Comparison of ENCODE assay signal across 20 cellular contexts in the genomic region with DNA sequence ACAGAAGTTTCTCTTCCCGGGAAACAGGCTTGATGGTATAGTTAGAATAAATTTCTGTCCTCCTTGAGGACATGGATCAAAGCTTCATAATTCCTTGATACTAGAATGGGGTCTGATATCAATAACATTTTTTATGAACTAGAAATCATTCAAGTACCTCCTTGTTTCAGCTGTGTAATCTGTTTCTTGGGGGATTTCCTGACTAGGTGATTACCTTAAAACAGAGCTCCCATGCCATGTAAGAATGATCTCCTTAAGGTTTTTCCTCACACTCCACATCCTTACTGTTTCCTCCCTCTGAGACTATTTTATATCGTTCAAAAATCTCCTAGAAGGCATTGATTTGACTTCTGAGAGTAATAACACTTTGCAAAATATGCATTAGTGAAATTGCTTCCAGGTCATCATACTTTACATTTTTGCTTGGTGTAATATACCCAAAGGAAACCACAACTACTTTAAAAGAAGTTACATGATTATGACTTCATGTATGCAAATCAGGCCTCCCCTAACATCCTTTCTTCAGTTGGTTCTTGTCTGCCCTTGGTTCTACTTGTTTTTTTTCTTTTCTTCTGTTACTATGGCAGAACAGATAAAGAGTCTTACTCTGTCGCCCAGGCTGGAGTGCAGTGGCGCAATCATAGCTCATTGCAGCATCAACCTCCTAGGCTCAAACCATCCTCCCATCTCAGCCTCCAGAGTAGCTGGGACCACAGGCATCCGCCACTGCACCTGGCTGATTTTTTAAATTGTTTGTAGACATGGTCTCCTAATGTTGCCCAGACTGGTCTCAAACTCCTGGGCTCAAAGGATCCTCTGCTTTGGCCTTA.
DNase-seq lines count a peak whose midpoint lies in the region; FAIRE-seq and TF ChIP-seq lines count a peak whose summit lies in the region.
"Had no signal": no experiment of that assay in that cellular context is flagged by ENCODE, and none has a peak within 500 bp of the region (broad histone marks: within the 10 kb centered on the region; RNA-seq: fewer than 3 reads in every experiment).

No MANE protein-coding gene starts in this region.

- H3K27ac ChIP-seq in kidney (ENCODE audit: low read depth in 2 of 2, low read length in 2 of 2) (no peak overlapping the region), coronary artery (no peak overlapping the region)
- H3K27ac ChIP-seq: esophagus squamous epithelium, sigmoid colon, SJCRH30 had no signal

- no peak for FAIRE-seq in kidney (lab: Jason Lieb, UNC)

- H3K36me3 ChIP-seq in kidney (ENCODE audit: control insufficient read depth in 1 of 2, insufficient read depth in 2 of 2, low read length in 2 of 2) = no peaks in the 10 kb centered on the region
- H3K36me3 ChIP-seq: esophagus squamous epithelium, sigmoid colon, SJCRH30 had no signal

- H3K27ac Mint-ChIP-seq in progenitor cell of endocrine pancreas = no peak overlapping the region
- H3K27ac Mint-ChIP-seq: activated T-cell treated with anti-CD3 and anti-CD28 coated beads, Interleukin-2, amount 50 U/mL, for 24 hours; stimulated activated naive CD8-positive, alpha-beta T cell treated with anti-CD3 and anti-CD28 coated beads, Interleukin-15, Interleukin-2, amounts not matched to agents 100 ng/mL and 50 ng/mL, for 24 hours had no signal

- intact Hi-C loops in kidney (cut with DNase I) = no loop called here

- H3K9ac ChIP-seq in kidney (ENCODE audit: low read length in 2 of 2) = no peak overlapping the region

- peaks cover 2% of the 10 kb centered on the region for H3K4me1 Mint-ChIP-seq in progenitor cell of endocrine pancreas (ENCODE audit: low read depth)

- peaks cover 3% of the 10 kb centered on the region for H3K36me3 Mint-ChIP-seq in progenitor cell of endocrine pancreas (ENCODE audit: insufficient read depth)

- no peaks in the 10 kb centered on the region for H3K27me3 Mint-ChIP-seq in progenitor cell of endocrine pancreas

- no peaks in the 10 kb centered on the region for H3K9me3 ChIP-seq in kidney (ENCODE audit: control insufficient read depth in 1 of 2, low read length in 2 of 2)
- H3K9me3 ChIP-seq: esophagus squamous epithelium, sigmoid colon, SJCRH30 had no signal

- TF ChIP-seq CTCF in kidney (IDR thresholded peaks at IDR 0.05; ENCODE audit: borderline replicate concordance, extremely low read depth, insufficient read depth) (no peak), coronary artery (IDR thresholded peaks at IDR 0.05) (no peak), progenitor cell of endocrine pancreas (IDR thresholded peaks at IDR 0.05; ENCODE audit: unreplicated experiment) (no peak)

- peak; percentile 66 for DNase-seq in ELR (ENCODE audit: low read depth)
- peak; percentile 62 for DNase-seq in Jurkat, Clone E6-1 (ENCODE audit: low read depth, low spot score)
- peak; percentile 10 for DNase-seq in astrocyte of the hippocampus (ENCODE audit: low read depth, low spot score)
- peak; percentile 19 for DNase-seq in kidney
- DNase-seq in coronary artery (ENCODE audit: low spot score) = no peak
- DNase-seq in progenitor cell of endocrine pancreas (ENCODE audit: low spot score, unreplicated experiment) = no peak
- no peak for DNase-seq in NCI-H2081 (lab: John Stamatoyannopoulos, UW)
- DNase-seq: activated T-cell treated with anti-CD3 and anti-CD28 coated beads, Interleukin-2, amount 50 U/mL, for 24 hours; amniotic stem cell; esophagus squamous epithelium; GDM1; glutamatergic neuron; H7; NCI-H1417; NCI-H2081 treated with DMSO at 0.1 percent for 48 hours; NCI-H446 treated with DMSO at 0.1 percent for 48 hours; sigmoid colon; SJCRH30 had no signal

- H3K9me3 Mint-ChIP-seq in progenitor cell of endocrine pancreas (ENCODE audit: low read depth) = peaks cover 5% of the 10 kb centered on the region
- H3K9me3 Mint-ChIP-seq: activated T-cell treated with anti-CD3 and anti-CD28 coated beads, Interleukin-2, amount 50 U/mL, for 24 hours; stimulated activated naive CD8-positive, alpha-beta T cell treated with anti-CD3 and anti-CD28 coated beads, Interleukin-15, Interleukin-2, amounts not matched to agents 100 ng/mL and 50 ng/mL, for 24 hours had no signal

- H3K4me1 ChIP-seq in kidney (ENCODE audit: control insufficient read depth in 1 of 2, insufficient read depth in 1 of 2, low read depth in 1 of 2, low read length in 2 of 2) = no peaks in the 10 kb centered on the region
- H3K4me1 ChIP-seq: SJCRH30 had no signal

- H3K4me3 ChIP-seq in Jurkat, Clone E6-1 (ENCODE audit: low read length) = no peak overlapping the region
- no peak overlapping the region for H3K4me3 ChIP-seq in kidney (ENCODE audit: low read length in 2 of 2)
- no peak overlapping the region for H3K4me3 ChIP-seq in coronary artery
- H3K4me3 ChIP-seq: esophagus squamous epithelium, sigmoid colon, SJCRH30 had no signal

- H3K4me3 Mint-ChIP-seq in progenitor cell of endocrine pancreas (ENCODE audit: low read depth) = no peak overlapping the region
- H3K4me3 Mint-ChIP-seq: activated T-cell treated with anti-CD3 and anti-CD28 coated beads, Interleukin-2, amount 50 U/mL, for 24 hours; neural crest cell; stimulated activated naive CD8-positive, alpha-beta T cell treated with anti-CD3 and anti-CD28 coated beads, Interleukin-15, Interleukin-2, amounts not matched to agents 100 ng/mL and 50 ng/mL, for 24 hours had no signal

Comparison
In these comparisons a context has a peak if more than half of its experiments do, and no peak if none do; other contexts are left out.
1. DNase-seq: peak in ELR (single experiment), Jurkat, Clone E6-1 (single experiment), astrocyte of the hippocampus (single experiment) and kidney (single experiment); none in coronary artery (single experiment), progenitor cell of endocrine pancreas (single experiment) and NCI-H2081 (0 of 2).